ENCODE assay signal across 15 cellular contexts in the genomic region with DNA sequence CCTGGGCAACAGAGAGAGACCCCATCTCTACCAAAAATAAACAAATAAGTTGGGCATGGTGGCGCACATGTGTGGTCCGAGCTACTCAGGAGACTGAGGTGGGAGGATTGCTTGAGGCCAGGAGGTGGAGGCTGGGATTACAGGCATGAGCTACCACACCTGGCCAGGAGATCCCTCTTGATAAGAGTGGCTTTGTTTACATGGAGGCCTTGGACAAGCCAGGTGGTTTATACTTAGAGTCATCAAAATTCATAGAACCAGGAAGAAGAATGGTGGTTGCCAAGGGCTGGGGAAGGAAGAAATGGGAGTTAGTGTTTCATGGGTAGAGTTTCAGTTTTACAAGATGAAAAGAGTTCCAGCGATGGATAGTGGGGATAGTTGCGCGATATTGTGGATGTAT. TPM values are rescaled to one million over a fixed set of nuclear protein-coding genes. Genes with fewer than 3 reads are reported as not detected.
DNase-seq lines count a peak whose midpoint lies in the region; ATAC-seq lines count a peak whose summit lies in the region.
"Had no signal": no experiment of that assay in that cellular context is flagged by ENCODE, and none has a peak within 500 bp of the region (broad histone marks: within the 10 kb centered on the region; RNA-seq: fewer than 3 reads in every experiment).

No MANE protein-coding gene starts in this region.

- DNase-seq in DMS53 (lab: John Stamatoyannopoulos, UW): peak; percentile 79
- DNase-seq in HT-29 (ENCODE audit: low spot score): peak; percentile 4
- DNase-seq in NCI-H510A (lab: John Stamatoyannopoulos, UW): peak; percentile 35
- DNase-seq in neuronal stem cell (ENCODE audit: low spot score): no peak
- no peak for DNase-seq in Ammon's horn (ENCODE audit: low spot score)
- DNase-seq in mesenchymal stem cell: no peak
- DNase-seq: ACHN; C1 segment of cervical spinal cord; CD4-positive, alpha-beta memory T cell; COR-L47; DMS153 had no signal

- H2BK5ac ChIP-seq in neuronal stem cell (ENCODE audit: low read length): no peak overlapping the region
- H2BK5ac ChIP-seq in mesenchymal stem cell (ENCODE audit: low read depth, low read length, poor library complexity, severe bottlenecking): no peak overlapping the region

- no peak overlapping the region for H3K18ac ChIP-seq in neuronal stem cell (ENCODE audit: low read length)
- H3K18ac ChIP-seq in mesenchymal stem cell (ENCODE audit: low read depth in 1 of 2, low read length in 2 of 2): no peak overlapping the region

- H3K23ac ChIP-seq in neuronal stem cell (ENCODE audit: low read depth, low read length, poor library complexity) (no peak overlapping the region), mesenchymal stem cell (ENCODE audit: low read length in 2 of 2) (no peak overlapping the region)

- no peak overlapping the region for H3K4ac ChIP-seq in neuronal stem cell (ENCODE audit: low read length)
- H3K4ac ChIP-seq in mesenchymal stem cell (ENCODE audit: low read depth in 1 of 2, low read length in 2 of 2): no peak overlapping the region

- no CpG with 5 or more reads among the region's 5 CpGs for whole genome bisulfite sequencing in neuronal stem cell (ENCODE audit: extremely low coverage in 2 of 2, insufficient read length in 2 of 2, insufficient replicate concordance in 1 of 2), 2 donors
- WGBS in mesenchymal stem cell: 98% methylated on average over 2 of the region's 5 CpGs

- H3K9ac ChIP-seq in neuronal stem cell (ENCODE audit: low read depth, low read length, poor library complexity) (no peak overlapping the region), mesenchymal stem cell (ENCODE audit: low read length) (no peak overlapping the region)

- H3K4me1 ChIP-seq in neuronal stem cell (ENCODE audit: control insufficient read depth in 2 of 2, insufficient read depth in 1 of 2, low read depth in 1 of 2, low read length in 2 of 2) (no peaks in the 10 kb centered on the region), mesenchymal stem cell (ENCODE audit: control insufficient read depth, insufficient read depth, low read depth, low read length) (peaks cover 8% of the 10 kb centered on the region)
- H3K4me1 ChIP-seq: HAP-1 had no signal

- H4K8ac ChIP-seq in neuronal stem cell (ENCODE audit: low read depth, low read length) (peak overlapping the region; percentile 43), mesenchymal stem cell (ENCODE audit: low read length) (no peak overlapping the region)

- H4K91ac ChIP-seq in neuronal stem cell (ENCODE audit: low read depth, low read length, poor library complexity): no peak overlapping the region
- no peak overlapping the region for H4K91ac ChIP-seq in mesenchymal stem cell (ENCODE audit: low read length)

- H3K36me3 ChIP-seq in neuronal stem cell (replicated peaks in 1 of 2; ENCODE audit: control insufficient read depth in 2 of 2, insufficient read depth in 2 of 2, low read length in 2 of 2) (no peaks in the 10 kb centered on the region), mesenchymal stem cell (ENCODE audit: control insufficient read depth in 1 of 2, insufficient read depth in 2 of 2, low read depth in 1 of 2, low read length in 2 of 2) (no peaks in the 10 kb centered on the region)
- H3K36me3 ChIP-seq: HAP-1 had no signal

- no peaks in the 10 kb centered on the region for H3K9me3 ChIP-seq in neuronal stem cell (replicated peaks in 1 of 2; ENCODE audit: control insufficient read depth in 2 of 2, insufficient read depth in 1 of 2, low read depth in 1 of 2, low read length in 2 of 2)
- H3K9me3 ChIP-seq in mesenchymal stem cell (ENCODE audit: control insufficient read depth, low read length): no peaks in the 10 kb centered on the region
- H3K9me3 ChIP-seq: HAP-1 had no signal

- no peak overlapping the region for H2AFZ ChIP-seq in neuronal stem cell (ENCODE audit: low read length)
- no peak overlapping the region for H2AFZ ChIP-seq in mesenchymal stem cell (ENCODE audit: low read depth, low read length)

- H3K27me3 ChIP-seq in neuronal stem cell (ENCODE audit: control insufficient read depth in 3 of 3, insufficient read depth in 3 of 3, low read depth in 1 of 3, low read length in 3 of 3): no peaks in the 10 kb centered on the region
- H3K27me3 ChIP-seq in mesenchymal stem cell (ENCODE audit: control insufficient read depth in 1 of 2, insufficient read depth in 1 of 2, low read length in 2 of 2): no peaks in the 10 kb centered on the region

- no peak overlapping the region for H3K14ac ChIP-seq in neuronal stem cell (ENCODE audit: low read length)
- no peak overlapping the region for H3K14ac ChIP-seq in mesenchymal stem cell (ENCODE audit: low read length in 2 of 2)

- H2AK5ac ChIP-seq in neuronal stem cell (ENCODE audit: low read depth, low read length) (no peak overlapping the region), mesenchymal stem cell (ENCODE audit: low read length, severe bottlenecking) (no peak overlapping the region)

- no peak overlapping the region for H3K4me2 ChIP-seq in neuronal stem cell (ENCODE audit: insufficient read depth, low read length, poor library complexity, severe bottlenecking)
- H3K4me2 ChIP-seq in mesenchymal stem cell (ENCODE audit: low read length, poor library complexity, severe bottlenecking): no peak overlapping the region

- H3K79me1 ChIP-seq in neuronal stem cell (ENCODE audit: low read depth, low read length) (no peaks in the 10 kb centered on the region), mesenchymal stem cell (replicated peaks; ENCODE audit: low read length, poor library complexity, severe bottlenecking) (no peaks in the 10 kb centered on the region)

- H3K27ac ChIP-seq in neuronal stem cell (replicated peaks; ENCODE audit: low read length): no peak overlapping the region
- no peak overlapping the region for H3K27ac ChIP-seq in mesenchymal stem cell (ENCODE audit: low read length, poor library complexity, severe bottlenecking)

- H2BK120ac ChIP-seq in neuronal stem cell (ENCODE audit: low read depth, low read length): no peak overlapping the region
- no peak overlapping the region for H2BK120ac ChIP-seq in mesenchymal stem cell (ENCODE audit: low read depth, low read length)

- H2BK12ac ChIP-seq in neuronal stem cell (ENCODE audit: low read length) (no peak overlapping the region), mesenchymal stem cell (ENCODE audit: low read length in 2 of 2) (no peak overlapping the region)

- H3K4me3 ChIP-seq in neuronal stem cell (ENCODE audit: low read length in 2 of 2) (no peak overlapping the region), mesenchymal stem cell (ENCODE audit: insufficient read depth in 1 of 2, low read depth in 1 of 2, low read length in 2 of 2) (no peak overlapping the region)
- H3K4me3 ChIP-seq: HAP-1 had no signal

- no peak for ATAC-seq in HG03025 (IDR thresholded peaks at IDR 0.05; ENCODE audit: low FRiP score, unreplicated experiment)
- ATAC-seq: HepG2 had no signal

- H2BK15ac ChIP-seq in neuronal stem cell (ENCODE audit: low read length) (no peak overlapping the region), mesenchymal stem cell (ENCODE audit: low read depth, poor library complexity, severe bottlenecking) (no peak overlapping the region)

RNA-seq across cellular contexts. Expression of a gene that starts 8.8 kb away (rescaled TPM):
- total RNA-seq in HT-29 (2014; rRNA removed; shearing (Covaris generic)): 2.2 and 2.8 TPM in 2 replicates
- 14.4 TPM for polyA plus RNA-seq in neuronal stem cell (2013, experiment 1 of 2)
- polyA plus RNA-seq in neuronal stem cell (2013, experiment 2 of 2): 14.3 TPM
- 9.1 TPM for polyA plus RNA-seq in mesenchymal stem cell (2013, experiment 1 of 2)
- 7.8 TPM for polyA plus RNA-seq in mesenchymal stem cell (2013, experiment 2 of 2)

RNA-seq across cellular contexts. Expression of a gene that starts 22.9 kb away (rescaled TPM):
- 0.08 and 1.4 TPM in 2 replicates for total RNA-seq in HT-29 (2014; rRNA removed; shearing (Covaris generic))
- 0.66 TPM for polyA plus RNA-seq in neuronal stem cell (2013, experiment 1 of 2)
- polyA plus RNA-seq in neuronal stem cell (2013, experiment 2 of 2): 0.76 TPM
- polyA plus RNA-seq in mesenchymal stem cell (2013, experiment 1 of 2): 0.32 TPM
- 0.21 TPM for polyA plus RNA-seq in mesenchymal stem cell (2013, experiment 2 of 2)
- total RNA-seq: B cell had no signal

Comparison
In these comparisons a context has a peak if more than half of its experiments do, and no peak if none do; other contexts are left out.
1. DNase-seq: peak in DMS53 (single experiment), HT-29 (single experiment) and NCI-H510A (single experiment); none in neuronal stem cell (single experiment), Ammon's horn (single experiment) and mesenchymal stem cell (single experiment).